9 cellular contexts compared by ENCODE assay signal in the genomic region with DNA sequence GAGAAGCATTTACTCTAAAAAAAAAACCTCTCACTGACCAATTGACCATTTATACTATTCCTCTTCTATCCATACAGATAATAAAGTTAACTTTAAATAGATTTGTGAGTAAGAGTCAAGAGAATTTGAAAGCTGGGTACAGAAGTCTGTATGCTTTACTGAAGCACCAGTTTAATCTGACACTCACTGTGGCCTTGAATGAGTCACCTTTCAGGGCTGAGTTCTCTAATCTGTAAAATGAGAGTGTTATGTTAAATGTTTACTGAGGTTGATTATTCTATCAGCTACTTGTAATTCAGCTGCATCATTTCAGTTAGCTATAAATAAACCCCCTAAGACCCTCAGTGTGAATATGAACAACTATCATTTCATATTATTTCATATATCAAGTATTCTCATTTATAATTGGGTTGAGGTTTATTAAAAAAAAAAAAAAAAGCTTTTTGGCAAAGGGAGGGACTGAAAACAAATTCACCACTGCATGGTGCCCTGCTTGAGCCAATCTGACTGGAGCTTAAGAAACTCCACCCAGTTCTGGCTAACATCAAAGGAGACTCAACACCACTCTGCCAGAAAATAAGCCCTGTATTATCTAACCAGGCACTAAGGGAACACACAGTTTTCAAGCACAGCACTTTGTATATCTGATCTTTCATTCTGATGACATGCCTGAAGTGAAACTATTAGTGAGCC. TPM values are rescaled to one million over a fixed set of nuclear protein-coding genes. Genes with fewer than 3 reads are reported as not detected.
DNase-seq lines count a peak whose midpoint lies in the region; ATAC-seq and TF ChIP-seq lines count a peak whose summit lies in the region.
"Had no signal": no experiment of that assay in that cellular context is flagged by ENCODE, and none has a peak within 500 bp of the region (broad histone marks: within the 10 kb centered on the region; RNA-seq: fewer than 3 reads in every experiment).

No MANE protein-coding gene starts in this region.

- no peak overlapping the region for H3K27ac ChIP-seq in RWPE1

- POLR2A ChIA-PET in RWPE1 (lab: Yijun Ruan, JAX; ENCODE audit: low non-redundant PET), result no interaction called here

- TF ChIP-seq CTCF in RWPE1 (conservative IDR thresholded peaks at IDR 0.05; ENCODE audit: low read depth) (no peak), fibroblast of pulmonary artery (IDR thresholded peaks at IDR 0.05; ENCODE audit: low read length, missing control alignments) (no peak)

- CTCF ChIA-PET in RWPE1 (lab: Yijun Ruan, JAX), result no interaction called here

- in situ Hi-C loops in G401 (cut with HindIII; ENCODE audit: low sequenced_read_pairs), result no loop called here

- no peak overlapping the region for H3K4me3 ChIP-seq in fibroblast of pulmonary artery (replicated peaks; ENCODE audit: low read depth, low read length)

- ATAC-seq in GM18870 (IDR thresholded peaks at IDR 0.05; ENCODE audit: unreplicated experiment) (no peak), GM18873 (IDR thresholded peaks at IDR 0.05; ENCODE audit: low FRiP score, unreplicated experiment) (no peak)

- DNase-seq in G401 (ENCODE audit: low spot score) (peak; percentile 78), RWPE1 (ENCODE audit: low spot score) (peak; percentile 20), fibroblast of pulmonary artery (ENCODE audit: low read depth) (peak; percentile 75), renal cortical epithelial cell (ENCODE audit: low read depth) (peak; percentile 89), SKM-1 treated with dmso at 0.1 percent for 144 hours (lab: John Stamatoyannopoulos, UW; ENCODE audit: unreplicated experiment) (no peak)
- DNase-seq in effector CD4-positive, alpha-beta T cell, result no peak
- DNase-seq: activated T-cell treated with anti-CD3 and anti-CD28 coated beads, Interleukin-2, amount 50 U/mL, for 4 hours had no signal

RNA-seq across cellular contexts. Expression of a gene that starts 2.8 kb away (rescaled TPM):
- total RNA-seq in G401 (2014; rRNA removed; shearing (Covaris generic)), result 39.9 and 55.2 TPM in 2 replicates
- total RNA-seq in renal cortical epithelial cell, result 68.1 and 192 TPM in 2 replicates

Comparison
In these comparisons a context has a peak if more than half of its experiments do, and no peak if none do; other contexts are left out.
1. DNase-seq: peak in G401 (single experiment), RWPE1 (single experiment), fibroblast of pulmonary artery (single experiment) and renal cortical epithelial cell (single experiment); none in SKM-1 treated with dmso at 0.1 percent for 144 hours (single experiment) and effector CD4-positive, alpha-beta T cell (single experiment).